ENCODE assay signal across 22 cellular contexts in the genomic region with DNA sequence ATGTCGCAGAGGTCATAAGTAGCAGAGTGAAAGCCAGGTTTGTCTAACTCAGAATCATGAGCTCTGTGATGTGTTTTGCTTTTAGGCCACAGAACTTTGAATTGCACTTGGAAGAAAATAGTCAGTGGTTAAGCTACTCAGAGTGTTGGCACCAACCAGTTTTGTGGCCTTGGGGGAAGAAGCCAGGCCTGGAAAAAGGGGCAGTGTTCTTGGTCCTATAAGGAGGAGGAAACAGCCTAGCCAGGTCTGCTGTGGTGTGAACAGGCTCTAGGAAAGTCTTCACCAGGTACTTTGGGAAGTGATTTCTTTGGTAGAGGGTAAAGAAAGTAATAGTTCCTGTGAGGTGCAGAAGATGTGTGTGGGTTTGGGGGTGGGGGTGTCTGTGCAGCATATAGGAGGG. TPM values are rescaled to one million over a fixed set of nuclear protein-coding genes. Genes with fewer than 3 reads are reported as not detected.
A peak's percentile ranks its signal among the peaks of the same experiment; 100 is the strongest.
DNase-seq lines count a peak whose midpoint lies in the region; FAIRE-seq and TF ChIP-seq lines count a peak whose summit lies in the region.
"Had no signal": no experiment of that assay in that cellular context is flagged by ENCODE, and none has a peak within 500 bp of the region (broad histone marks: within the 10 kb centered on the region; RNA-seq: fewer than 3 reads in every experiment).

No MANE protein-coding gene starts in this region.

- H3K79me2 ChIP-seq in keratinocyte (ENCODE audit: control insufficient read depth, insufficient read depth, low read length), result peaks cover 12% of the 10 kb centered on the region

- peaks cover 49% of the 10 kb centered on the region for H3K4me1 Mint-ChIP-seq in progenitor cell of endocrine pancreas (ENCODE audit: low read depth)
- H3K4me1 Mint-ChIP-seq in glutamatergic neuron (ENCODE audit: low read depth, unreplicated experiment), result peaks cover 4% of the 10 kb centered on the region

- H3K4me3 Mint-ChIP-seq in progenitor cell of endocrine pancreas (ENCODE audit: low read depth), result no peak overlapping the region
- no peak overlapping the region for H3K4me3 Mint-ChIP-seq in glutamatergic neuron (ENCODE audit: unreplicated experiment)
- H3K4me3 Mint-ChIP-seq: HFFc6 had no signal

- TF ChIP-seq CTCF in adrenal gland (IDR thresholded peaks at IDR 0.05) (no peak), keratinocyte (optimal IDR thresholded peaks at IDR 0.05 in 1 of 3, IDR thresholded peaks at IDR 0.05 in 1 of 3, conservative IDR thresholded peaks at IDR 0.05 in 1 of 3; ENCODE audit: extremely low read depth in 1 of 3, insufficient read depth in 2 of 3, low read length in 3 of 3) (no peak), progenitor cell of endocrine pancreas (IDR thresholded peaks at IDR 0.05; ENCODE audit: unreplicated experiment) (no peak), glutamatergic neuron (IDR thresholded peaks at IDR 0.05; ENCODE audit: partially characterized antibody, unreplicated experiment) (no peak), GM13976 (IDR thresholded peaks at IDR 0.05; ENCODE audit: borderline replicate concordance, control extremely low read depth, extremely low read depth, insufficient read depth, missing control alignments) (no peak)

- no peak overlapping the region for H3K4me3 ChIP-seq in adrenal gland
- H3K4me3 ChIP-seq in keratinocyte (ENCODE audit: control insufficient read depth in 2 of 3, extremely low read depth in 1 of 3, insufficient read depth in 2 of 3, low read depth in 1 of 3, low read length in 3 of 3), result no peak overlapping the region
- H3K4me3 ChIP-seq: A549, GM12878 had no signal

- TF ChIP-seq POLR2A in adrenal gland (IDR thresholded peaks at IDR 0.05), result no peak

- H3K4me2 ChIP-seq in keratinocyte (ENCODE audit: control insufficient read depth, extremely low read depth, insufficient read depth, low read depth, low read length), result no peak overlapping the region
- H3K4me2 ChIP-seq: A549, KMS-11 had no signal

- H3K9me3 ChIP-seq in adrenal gland (replicated peaks in 1 of 3) (peaks cover 0 to 4% (median 0%) of the 10 kb centered on the region in 3 donors), keratinocyte (ENCODE audit: control insufficient read depth, low read depth, low read length) (no peaks in the 10 kb centered on the region)
- H3K9me3 ChIP-seq: A549 had no signal

- H3K27ac ChIP-seq in adrenal gland (no peak overlapping the region), keratinocyte (ENCODE audit: control insufficient read depth, insufficient read depth, low read length) (no peak overlapping the region)
- H3K27ac ChIP-seq: A549, KMS-11 had no signal

- H3K27me3 Mint-ChIP-seq in progenitor cell of endocrine pancreas, result no peaks in the 10 kb centered on the region
- peaks cover 1% of the 10 kb centered on the region for H3K27me3 Mint-ChIP-seq in glutamatergic neuron (ENCODE audit: unreplicated experiment)

- H3K4me1 ChIP-seq in adrenal gland (replicated peaks in 1 of 2) (no peaks in the 10 kb centered on the region), keratinocyte (ENCODE audit: control insufficient read depth, extremely low read depth, insufficient read depth, low read length) (peaks cover 16% of the 10 kb centered on the region)
- H3K4me1 ChIP-seq: A549 had no signal

- H3K36me3 Mint-ChIP-seq in progenitor cell of endocrine pancreas (ENCODE audit: insufficient read depth), result no peaks in the 10 kb centered on the region
- H3K36me3 Mint-ChIP-seq in glutamatergic neuron (ENCODE audit: unreplicated experiment), result no peaks in the 10 kb centered on the region

- peak; percentile 26 for FAIRE-seq in keratinocyte (lab: Jason Lieb, UNC)
- FAIRE-seq: A549, GM12878 had no signal

- H3K9ac ChIP-seq in keratinocyte (ENCODE audit: control insufficient read depth, extremely low read depth, insufficient read depth, low read length), result no peak overlapping the region
- H3K9ac ChIP-seq: KMS-11 had no signal

- no peaks in the 10 kb centered on the region for H3K9me3 Mint-ChIP-seq in progenitor cell of endocrine pancreas (ENCODE audit: low read depth)
- peaks cover 2% of the 10 kb centered on the region for H3K9me3 Mint-ChIP-seq in glutamatergic neuron (ENCODE audit: unreplicated experiment)
- H3K9me3 Mint-ChIP-seq: HFFc6 had no signal

- dilution Hi-C loops in keratinocyte (cut with MboI; ENCODE audit: extremely low pct_ligation_motif_present, low sequenced_read_pairs), result no loop called here

- H3K36me3 ChIP-seq in adrenal gland (replicated peaks in 1 of 2) (no peaks in the 10 kb centered on the region), keratinocyte (ENCODE audit: control insufficient read depth in 2 of 2, extremely low read depth in 1 of 2, insufficient read depth in 2 of 2, low read length in 2 of 2) (no peaks in the 10 kb centered on the region)

- H2AFZ ChIP-seq in keratinocyte (ENCODE audit: control insufficient read depth, low read length), result no peak overlapping the region

- DNase-seq in ELF-1 (ENCODE audit: low read depth, low spot score) (peak; percentile 9), adrenal gland (peak in 6 of 7 donors; percentile 18 to 61 (median 22)), keratinocyte (ENCODE audit: low read depth, low spot score) (no peak), progenitor cell of endocrine pancreas (ENCODE audit: low spot score, unreplicated experiment) (no peak), glutamatergic neuron (no peak), SW 1271 (lab: John Stamatoyannopoulos, UW) (no peak), GM13976 (ENCODE audit: low spot score) (no peak)
- no peak for DNase-seq in stimulated activated CD4-positive, alpha-beta T cell treated with anti-CD3 and anti-CD28 coated beads, Interleukin-4, amount 100 ng/mL, for 24 hours
- DNase-seq: C1 segment of cervical spinal cord; DND-41; GDM1; GOT3; HFFc6; NCI-H1105 treated with DMSO at 0.1 percent for 48 hours; NCI-H187; NCI-H69; NK-92 treated with Interleukin-12 subunit alpha and Interleukin-12 subunit beta, amount 100 ng/mL, for 24 hours; SIG-M5 had no signal

- no peaks in the 10 kb centered on the region for H3K9me1 ChIP-seq in keratinocyte (ENCODE audit: control insufficient read depth, extremely low read depth, insufficient read depth, low read length)

- H3K27ac Mint-ChIP-seq in progenitor cell of endocrine pancreas (peak overlapping the region; percentile 94), glutamatergic neuron (ENCODE audit: unreplicated experiment) (no peak overlapping the region)
- H3K27ac Mint-ChIP-seq: HFFc6 had no signal

- in situ Hi-C loops in GM13976 (cut with MboI; ENCODE audit: low sequenced_read_pairs, unreplicated experiment), result no loop called here

- intact Hi-C loops in adrenal gland (cut with DNase I), result no loop called here

- no peaks in the 10 kb centered on the region for H3K27me3 ChIP-seq in adrenal gland
- H3K27me3 ChIP-seq in keratinocyte (ENCODE audit: control insufficient read depth, extremely low read depth, insufficient read depth, low read length), result no peaks in the 10 kb centered on the region

- no peaks in the 10 kb centered on the region for H4K20me1 ChIP-seq in keratinocyte (ENCODE audit: control insufficient read depth, extremely low read depth, insufficient read depth, low read length)

- 93 to 100% (median 95%) methylated on average over 1 of the region's 1 CpG for WGBS in adrenal gland, 4 donors

RNA-seq across cellular contexts. Expression of gene FHIP1A, which starts 49.2 kb away (rescaled TPM):
- total RNA-seq in adrenal gland (1 to 10 TPM; 1.9 to 8.0 (median 4.7) TPM), progenitor cell of endocrine pancreas (26.2 and 26.9 TPM in 2 replicates), glutamatergic neuron (ENCODE audit: unreplicated experiment) (2.4 TPM)
- polyA plus RNA-seq in adrenal gland (1 to 10 TPM in 1 of 3 donors, under 1 TPM in 2; 0.27 to 1.0 (median 0.88) TPM), keratinocyte (13.4 to 16.0 TPM (median 15.1 TPM) in 3 replicates)
- polyA plus RNA-seq in keratinocyte (2011; ENCODE audit: low read depth), result 16.3 TPM
- 10.0 and 13.7 TPM in 2 replicates for polyA plus RNA-seq in keratinocyte (2011; cell fraction: cytosol; rRNA removed)
- 36.3 and 37.3 TPM in 2 replicates for polyA plus RNA-seq in keratinocyte (2011; cell fraction: nucleus; rRNA removed)
- polyA plus RNA-seq in keratinocyte (2012; ENCODE audit: low replicate concordance), result 8.6 and 16.9 TPM in 2 replicates
- polyA minus RNA-seq in keratinocyte, result 33.7 to 58.6 TPM (median 53.1 TPM) in 3 replicates
- 27.2 TPM for polyA minus RNA-seq in keratinocyte (2011; cell fraction: cytosol; rRNA and poly(A)+ RNA removed)
- polyA minus RNA-seq in keratinocyte (2011; cell fraction: nucleus; rRNA and poly(A)+ RNA removed), result 90.6 and 123 TPM in 2 replicates
- total RNA-seq: OCI-LY7 had no signal

Comparison
In these comparisons a context has a peak if more than half of its experiments do, and no peak if none do; other contexts are left out.
1. DNase-seq: peak in ELF-1 (single experiment) and adrenal gland (6 of 7); none in keratinocyte (single experiment), progenitor cell of endocrine pancreas (single experiment), glutamatergic neuron (single experiment), SW 1271 (0 of 2), GM13976 (single experiment) and stimulated activated CD4-positive, alpha-beta T cell treated with anti-CD3 and anti-CD28 coated beads, Interleukin-4, amount 100 ng/mL, for 24 hours (single experiment).